Comparison of ENCODE assay signal across 9 cellular contexts in genomic region chr7:47581442-47581820, GRCh38. TPM values are rescaled to one million over a fixed set of nuclear protein-coding genes. Genes with fewer than 3 reads are reported as not detected.
A peak's percentile ranks its signal among the peaks of the same experiment; 100 is the strongest.
DNase-seq lines count a peak whose midpoint lies in the region; ATAC-seq and TF ChIP-seq lines count a peak whose summit lies in the region.
"Had no signal": no experiment of that assay in that cellular context is flagged by ENCODE, and none has a peak within 500 bp of the region (broad histone marks: within the 10 kb centered on the region; RNA-seq: fewer than 3 reads in every experiment).

No MANE protein-coding gene starts in this region.

- no peaks in the 10 kb centered on the region for H3K36me3 ChIP-seq in upper lobe of right lung

- H3K4me1 Mint-ChIP-seq in mesothelial cell of epicardium = peaks cover 72% of the 10 kb centered on the region
- H3K4me1 Mint-ChIP-seq: CD4-positive, CD25-positive, alpha-beta regulatory T cell had no signal

- TF ChIP-seq CTCF in dorsolateral prefrontal cortex (IDR thresholded peaks at IDR 0.05 in 54 of 56, conservative IDR thresholded peaks at IDR 0.05 in 2 of 56; ENCODE audit: low read depth in 1 of 56, partially characterized antibody in 56 of 56) = no peak
- no peak for TF ChIP-seq CTCF in mesothelial cell of epicardium (IDR thresholded peaks at IDR 0.05; ENCODE audit: unreplicated experiment)
- TF ChIP-seq CTCF in upper lobe of right lung (IDR thresholded peaks at IDR 0.05) = no peak

- H3K27me3 Mint-ChIP-seq in mesothelial cell of epicardium (ENCODE audit: low read depth) = no peaks in the 10 kb centered on the region

- DNase-seq in NCI-H2171 treated with DMSO at 0.1 percent for 48 hours (lab: John Stamatoyannopoulos, UW) = peak; percentile 11
- DNase-seq in NCI-H2171 (lab: John Stamatoyannopoulos, UW) = no peak
- DNase-seq in dorsolateral prefrontal cortex = no peak
- no peak for DNase-seq in mesothelial cell of epicardium (ENCODE audit: low spot score in 2 of 2, unreplicated experiment in 2 of 2)
- DNase-seq in upper lobe of right lung = peak; percentile 73
- DNase-seq in NCI-H2107 treated with DMSO at 0.1 percent for 48 hours (lab: John Stamatoyannopoulos, UW; ENCODE audit: unreplicated experiment) = no peak
- DNase-seq in GM19240 (ENCODE audit: insufficient read length, low spot score) = no peak
- DNase-seq: CD4-positive, CD25-positive, alpha-beta regulatory T cell had no signal

- peaks cover 59% of the 10 kb centered on the region for H3K4me1 ChIP-seq in upper lobe of right lung

- H3K27me3 ChIP-seq in dorsolateral prefrontal cortex (peaks cover 0 to 42% (median 13%) of the 10 kb centered on the region in 45 donors), upper lobe of right lung (no peaks in the 10 kb centered on the region)

- peak overlapping the region; percentile 97 for H3K4me3 Mint-ChIP-seq in mesothelial cell of epicardium
- H3K4me3 Mint-ChIP-seq: CD4-positive, CD25-positive, alpha-beta regulatory T cell had no signal

- intact Hi-C loops in dorsolateral prefrontal cortex (cut with DNase I) = no loop called here
- intact Hi-C loops in upper lobe of right lung (cut with DNase I) = no loop called here

- ATAC-seq in upper lobe of right lung = peak; percentile 12
- no peak for ATAC-seq in GM18867 (IDR thresholded peaks at IDR 0.05; ENCODE audit: unreplicated experiment)

- H3K27ac ChIP-seq in dorsolateral prefrontal cortex (peak overlapping the region in 18 of 59 donors; percentile 8 to 74 (median 47)), upper lobe of right lung (peak overlapping the region; percentile 89)

- H3K4me3 ChIP-seq in dorsolateral prefrontal cortex (peak overlapping the region in 58 of 59 donors; percentile 35 to 75 (median 59)), upper lobe of right lung (peak overlapping the region; percentile 69)

- H3K27ac Mint-ChIP-seq in mesothelial cell of epicardium = peak overlapping the region; percentile 98
- H3K27ac Mint-ChIP-seq: CD4-positive, CD25-positive, alpha-beta regulatory T cell had no signal

- H3K9me3 ChIP-seq in upper lobe of right lung = no peaks in the 10 kb centered on the region

- peaks cover 4% of the 10 kb centered on the region for H3K36me3 Mint-ChIP-seq in mesothelial cell of epicardium
- H3K36me3 Mint-ChIP-seq: CD4-positive, CD25-positive, alpha-beta regulatory T cell had no signal

- H3K9me3 Mint-ChIP-seq in mesothelial cell of epicardium = peaks cover 5% of the 10 kb centered on the region

RNA-seq across cellular contexts. Expression of gene TNS3, which starts 0.5 kb away (rescaled TPM):
- total RNA-seq in dorsolateral prefrontal cortex (100 to 1,000 TPM in 5 of 120 experiments, 10 to 100 TPM in 115; 16.5 to 145 (median 47.8) TPM), mesothelial cell of epicardium (427 to 461 TPM (median 452 TPM) in 3 replicates), upper lobe of right lung (168 TPM)

Comparison
In these comparisons a context has a peak if more than half of its experiments do, and no peak if none do; other contexts are left out.
1. DNase-seq: peak in NCI-H2171 treated with DMSO at 0.1 percent for 48 hours (single experiment) and upper lobe of right lung (single experiment); none in NCI-H2171 (single experiment), dorsolateral prefrontal cortex (0 of 10), mesothelial cell of epicardium (0 of 2), NCI-H2107 treated with DMSO at 0.1 percent for 48 hours (single experiment) and GM19240 (single experiment).